Comparison of ENCODE assay signal across 28 cellular contexts in genomic region chr20:49433387-49433786, GRCh38. TPM values are rescaled to one million over a fixed set of nuclear protein-coding genes. Genes with fewer than 3 reads are reported as not detected.
DNase-seq lines count a peak whose midpoint lies in the region; ATAC-seq and TF ChIP-seq lines count a peak whose summit lies in the region.
"Had no signal": no experiment of that assay in that cellular context is flagged by ENCODE, and none has a peak within 500 bp of the region (broad histone marks: within the 10 kb centered on the region; RNA-seq: fewer than 3 reads in every experiment).

No MANE protein-coding gene starts in this region.

- no peak for ATAC-seq in HG03457 (IDR thresholded peaks at IDR 0.05; ENCODE audit: unreplicated experiment)
- ATAC-seq: gastroesophageal sphincter; GM12878; left cardiac atrium; sciatic nerve; stimulated activated memory B cell treated with anti-CD40 and anti-IgM and Interleukin-4, amounts not matched to agents 10 μg/mL and 1 μg/mL and 100 μg/mL, for 72 hours; upper lobe of right lung had no signal

- no peak for TF ChIP-seq CTCF in dorsolateral prefrontal cortex (IDR thresholded peaks at IDR 0.05 in 54 of 56, conservative IDR thresholded peaks at IDR 0.05 in 2 of 56; ENCODE audit: low read depth in 1 of 56, partially characterized antibody in 56 of 56)

- peak overlapping the region in 3 of 59 donors; percentile 2 to 18 (median 9) for H3K4me3 ChIP-seq in dorsolateral prefrontal cortex
- H3K4me3 ChIP-seq in mesenchymal stem cell (ENCODE audit: insufficient read depth in 1 of 2, low read depth in 1 of 2, low read length in 2 of 2): no peak overlapping the region
- H3K4me3 ChIP-seq: gastroesophageal sphincter, GM12878, upper lobe of right lung had no signal

- no peak overlapping the region for H2AFZ ChIP-seq in mesenchymal stem cell (ENCODE audit: low read depth, low read length)

- no peak overlapping the region for H4K91ac ChIP-seq in mesenchymal stem cell (ENCODE audit: low read length)

- H3K79me1 ChIP-seq in mesenchymal stem cell (replicated peaks; ENCODE audit: low read length, poor library complexity, severe bottlenecking): no peaks in the 10 kb centered on the region

- no peaks in the 10 kb centered on the region for H3K9me3 ChIP-seq in mesenchymal stem cell (ENCODE audit: control insufficient read depth, low read length)
- H3K9me3 ChIP-seq: gastroesophageal sphincter, upper lobe of right lung had no signal

- 90% methylated on average over 10 of the region's 11 CpGs for WGBS in mesenchymal stem cell

- intact Hi-C loops in dorsolateral prefrontal cortex (cut with DNase I): no loop called here

- H3K23ac ChIP-seq in mesenchymal stem cell (ENCODE audit: low read length in 2 of 2): no peak overlapping the region

- H3K18ac ChIP-seq in mesenchymal stem cell (ENCODE audit: low read depth in 1 of 2, low read length in 2 of 2): no peak overlapping the region

- no peak overlapping the region for H2BK120ac ChIP-seq in mesenchymal stem cell (ENCODE audit: low read depth, low read length)

- H3K4ac ChIP-seq in mesenchymal stem cell (ENCODE audit: low read depth in 1 of 2, low read length in 2 of 2): no peak overlapping the region

- H2BK5ac ChIP-seq in mesenchymal stem cell (ENCODE audit: low read depth, low read length, poor library complexity, severe bottlenecking): no peak overlapping the region

- no peak overlapping the region for H3K4me2 ChIP-seq in mesenchymal stem cell (ENCODE audit: low read length, poor library complexity, severe bottlenecking)

- H2BK15ac ChIP-seq in mesenchymal stem cell (ENCODE audit: low read depth, poor library complexity, severe bottlenecking): no peak overlapping the region

- H3K27me3 ChIP-seq in dorsolateral prefrontal cortex (no peaks in the 10 kb centered on the region), mesenchymal stem cell (ENCODE audit: control insufficient read depth in 1 of 2, insufficient read depth in 1 of 2, low read length in 2 of 2) (peaks cover 55 to 76% of the 10 kb centered on the region in 2 experiments)
- H3K27me3 ChIP-seq: gastroesophageal sphincter, upper lobe of right lung had no signal

- H3K4me1 ChIP-seq in mesenchymal stem cell (ENCODE audit: control insufficient read depth, insufficient read depth, low read depth, low read length): no peaks in the 10 kb centered on the region
- H3K4me1 ChIP-seq: upper lobe of right lung had no signal

- H3K9ac ChIP-seq in mesenchymal stem cell (ENCODE audit: low read length): no peak overlapping the region

- H3K14ac ChIP-seq in mesenchymal stem cell (ENCODE audit: low read length in 2 of 2): no peak overlapping the region

- no peak overlapping the region for H2AK5ac ChIP-seq in mesenchymal stem cell (ENCODE audit: low read length, severe bottlenecking)

- H4K8ac ChIP-seq in mesenchymal stem cell (ENCODE audit: low read length): no peak overlapping the region

- H3K27ac ChIP-seq in dorsolateral prefrontal cortex (peak overlapping the region in 54 of 59 donors; percentile 3 to 89 (median 74)), mesenchymal stem cell (ENCODE audit: low read length, poor library complexity, severe bottlenecking) (no peak overlapping the region)
- H3K27ac ChIP-seq: upper lobe of right lung, WERI-Rb-1 had no signal

- no peaks in the 10 kb centered on the region for H3K36me3 ChIP-seq in mesenchymal stem cell (ENCODE audit: control insufficient read depth in 1 of 2, insufficient read depth in 2 of 2, low read depth in 1 of 2, low read length in 2 of 2)
- H3K36me3 ChIP-seq: gastroesophageal sphincter, upper lobe of right lung had no signal

- no peak overlapping the region for H2BK12ac ChIP-seq in mesenchymal stem cell (ENCODE audit: low read length in 2 of 2)

- peak; percentile 26 for DNase-seq in DMS153 (lab: John Stamatoyannopoulos, UW)
- peak; percentile 37 for DNase-seq in NCI-H1092 treated with DMSO at 0.1 percent for 48 hours (lab: John Stamatoyannopoulos, UW)
- peak; percentile 70 for DNase-seq in NCI-H69 (lab: John Stamatoyannopoulos, UW)
- peak in 1 of 10 donors; percentile 28 for DNase-seq in dorsolateral prefrontal cortex
- DNase-seq in SIG-M5 treated with dmso at 0.1 percent for 504 hours (lab: John Stamatoyannopoulos, UW; ENCODE audit: unreplicated experiment): no peak
- no peak for DNase-seq in mesenchymal stem cell
- DNase-seq: activated CD4-positive, alpha-beta T cell treated with anti-CD3 and anti-CD28 coated beads, Interleukin-2, amount 10 ng/mL, durations not matched to agents 24 days and 14 days; activated gamma-delta T cell; activated T-cell treated with anti-CD3 and anti-CD28 coated beads, Interleukin-2, amount 50 U/mL, for 24 hours; C1 segment of cervical spinal cord; Calu3; cerebellar nuclear complex; hippocampal formation; KG1; left cardiac atrium; MM.1S; NCI-H526; stimulated activated CD4-positive, alpha-beta T cell treated with anti-CD3 and anti-CD28 coated beads, Interleukin-4, amount 100 ng/mL, for 4 hours; T-helper 2 cell; upper lobe of right lung; WERI-Rb-1 had no signal

RNA-seq across cellular contexts. Expression of gene KCNB1, which starts 49.1 kb away (rescaled TPM):
- 100 to 1,000 TPM in 85 of 120 experiments, 10 to 100 TPM in 35; 39.1 to 171 (median 119) TPM for total RNA-seq in dorsolateral prefrontal cortex
- polyA plus RNA-seq in mesenchymal stem cell (2013, experiment 1 of 2): under 0.01 TPM
- under 0.01 TPM for polyA plus RNA-seq in mesenchymal stem cell (2013, experiment 2 of 2)
- total RNA-seq: activated CD8-positive, alpha-beta memory T cell treated with anti-CD3 and anti-CD28 coated beads for 36 hours; Calu3; OCI-LY7 had no signal

Comparison
In these comparisons a context has a peak if more than half of its experiments do, and no peak if none do; other contexts are left out.
1. DNase-seq: peak in DMS153 (single experiment), NCI-H1092 treated with DMSO at 0.1 percent for 48 hours (single experiment) and NCI-H69 (single experiment); none in SIG-M5 treated with dmso at 0.1 percent for 504 hours (single experiment) and mesenchymal stem cell (single experiment).